In genomic region chr5:170268153-170268689, GRCh38 we compare ENCODE assay signal across 10 cellular contexts. TPM values are rescaled to one million over a fixed set of nuclear protein-coding genes. Genes with fewer than 3 reads are reported as not detected.
DNase-seq lines count a peak whose midpoint lies in the region; ATAC-seq and TF ChIP-seq lines count a peak whose summit lies in the region.
"Had no signal": no experiment of that assay in that cellular context is flagged by ENCODE, and none has a peak within 500 bp of the region (broad histone marks: within the 10 kb centered on the region; RNA-seq: fewer than 3 reads in every experiment).

No MANE protein-coding gene starts in this region.

- peak overlapping the region; percentile 98 for H3K27ac Mint-ChIP-seq in CD8-positive, alpha-beta T cell

- H3K36me3 Mint-ChIP-seq in CD8-positive, alpha-beta T cell: peaks cover 95% of the 10 kb centered on the region

- POLR2A ChIA-PET in CD8-positive, alpha-beta T cell (lab: Charles Lee): interaction anchor here (1.0 to 21.0 kb wide), 10 partner anchors 9 to 71 kb away, joined by 3 to 494 read pairs (median 12); partner anchors contain the start of gene LCP2

- H3K9me2 ChIP-seq in OCI-LY1 (ENCODE audit: low read depth, low read length): no peaks in the 10 kb centered on the region

- CTCF ChIA-PET in CD8-positive, alpha-beta T cell (lab: Charles Lee): interaction anchor here (0.9 to 14.1 kb wide), 20 partner anchors 9 to 81 kb away, joined by 3 to 385 read pairs (median 7); partner anchors contain the start of gene LCP2

- H3K4me1 Mint-ChIP-seq in CD8-positive, alpha-beta T cell (ENCODE audit: low read depth): peaks cover 96% of the 10 kb centered on the region

- peak overlapping the region; percentile 69 for H3K4me3 Mint-ChIP-seq in CD8-positive, alpha-beta T cell

- no peaks in the 10 kb centered on the region for H3K9me3 ChIP-seq in CD8-positive, alpha-beta T cell (ENCODE audit: low read length)
- H3K9me3 ChIP-seq in OCI-LY1 (ENCODE audit: low read length): no peaks in the 10 kb centered on the region

- peak overlapping the region; percentile 8 for H3K27ac ChIP-seq in CD8-positive, alpha-beta T cell (ENCODE audit: low read depth, low read length)
- no peak overlapping the region for H3K27ac ChIP-seq in OCI-LY1 (ENCODE audit: low read depth, low read length, poor library complexity, severe bottlenecking)
- peak overlapping the region in 19 of 21 experiments; percentile 20 to 86 (median 76) for H3K27ac ChIP-seq in skin epidermis

- no peaks in the 10 kb centered on the region for H3K79me2 ChIP-seq in OCI-LY1 (ENCODE audit: insufficient read depth, low read length)

- no peak overlapping the region for H3K9ac ChIP-seq in OCI-LY1 (ENCODE audit: low read length)

- H3K4me3 ChIP-seq in CD8-positive, alpha-beta T cell (ENCODE audit: low read depth, low read length): no peak overlapping the region
- H3K4me3 ChIP-seq in OCI-LY1 (ENCODE audit: low read depth, low read length, poor library complexity, severe bottlenecking) (no peak overlapping the region), choroid plexus epithelial cell (ENCODE audit: low read depth, low read length) (peak overlapping the region; percentile 37), skin epidermis (no peak overlapping the region)

- no peak for TF ChIP-seq CTCF in CD8-positive, alpha-beta T cell (IDR thresholded peaks at IDR 0.05)
- 0 out of 2 replicates have a peak, but pooled peaks have one; percentile 1 for TF ChIP-seq CTCF in OCI-LY1 (IDR thresholded peaks at IDR 0.05; ENCODE audit: low read length)
- TF ChIP-seq CTCF in choroid plexus epithelial cell (conservative IDR thresholded peaks at IDR 0.05; ENCODE audit: low read depth, low read length): no peak
- TF ChIP-seq CTCF in omental fat pad (IDR thresholded peaks at IDR 0.05): no peak

- intact Hi-C loops in CD8-positive, alpha-beta T cell (cut with DNase I, micrococcal nuclease): loop anchor here (1.0 to 5.0 kb wide), 4 partner anchors 13 to 153 kb away; no protein-coding TSS in a partner anchor

- H3K27me3 ChIP-seq in CD8-positive, alpha-beta T cell (ENCODE audit: insufficient read depth, low read length): no peaks in the 10 kb centered on the region
- no peaks in the 10 kb centered on the region for H3K27me3 ChIP-seq in OCI-LY1 (ENCODE audit: insufficient read depth, low read length)

- no peak for DNase-seq in CD8-positive, alpha-beta T cell
- DNase-seq in choroid plexus epithelial cell (ENCODE audit: low read depth): no peak
- DNase-seq in kidney tubule cell (ENCODE audit: low spot score): no peak
- no peak for DNase-seq in omental fat pad (ENCODE audit: low spot score)
- DNase-seq: cerebellar nuclear complex had no signal

- no peaks in the 10 kb centered on the region for H3K27me3 Mint-ChIP-seq in CD8-positive, alpha-beta T cell (ENCODE audit: low read depth)

- no peak overlapping the region for H2AFZ ChIP-seq in OCI-LY1 (ENCODE audit: low read length)

- H3K4me1 ChIP-seq in CD8-positive, alpha-beta T cell (ENCODE audit: insufficient read depth, low read length): peaks cover 90% of the 10 kb centered on the region
- H3K4me1 ChIP-seq in OCI-LY1 (ENCODE audit: insufficient read depth, low read length, severe bottlenecking): no peaks in the 10 kb centered on the region

- H4K20me1 ChIP-seq in OCI-LY1 (ENCODE audit: insufficient read depth, low read length): no peaks in the 10 kb centered on the region

- H3F3A ChIP-seq in OCI-LY1 (ENCODE audit: insufficient read depth, low read length): no peaks in the 10 kb centered on the region

- H3K9me3 Mint-ChIP-seq in CD8-positive, alpha-beta T cell: no peaks in the 10 kb centered on the region

- H3K36me3 ChIP-seq in CD8-positive, alpha-beta T cell (ENCODE audit: insufficient read depth, low read length): peaks cover 86% of the 10 kb centered on the region
- H3K36me3 ChIP-seq in OCI-LY1 (ENCODE audit: insufficient read depth, low read length): no peaks in the 10 kb centered on the region

- H3K4me2 ChIP-seq in OCI-LY1 (ENCODE audit: low read length): no peak overlapping the region

- ATAC-seq in CD8-positive, alpha-beta T cell: no peak
- ATAC-seq in HG03342 (IDR thresholded peaks at IDR 0.05; ENCODE audit: unreplicated experiment) (no peak), omental fat pad (ENCODE audit: low FRiP score) (no peak)

RNA-seq across cellular contexts. Expression of gene LCP2, which starts 29.4 kb away (rescaled TPM):
- 100 to 1,000 TPM; 132 to 140 TPM for total RNA-seq in CD8-positive, alpha-beta T cell
- 10 to 100 TPM; 33.5 to 81.2 (median 59.1) TPM for total RNA-seq in omental fat pad
- total RNA-seq: G401 had no signal

RNA-seq across cellular contexts. Expression of gene C5orf58, which starts 35.4 kb away (rescaled TPM):
- not detected for total RNA-seq in CD8-positive, alpha-beta T cell
- not detected for total RNA-seq in omental fat pad
- total RNA-seq: G401, glomerular endothelial cell had no signal
